In genomic region chr12:111368684-111369495, GRCh38 we compare ENCODE assay signal across 8 cellular contexts. TPM values are rescaled to one million over a fixed set of nuclear protein-coding genes. Genes with fewer than 3 reads are reported as not detected.
A peak's percentile ranks its signal among the peaks of the same experiment; 100 is the strongest.
DNase-seq lines count a peak whose midpoint lies in the region; ATAC-seq and TF ChIP-seq lines count a peak whose summit lies in the region.

PHETA1 (minus strand) TSS chr12:111369095; CDS start chr12:111363427, 5,668 bp downstream.

- TF ChIP-seq CTCF in RWPE2 (IDR thresholded peaks at IDR 0.05; ENCODE audit: poor library complexity, severe bottlenecking) (no peak), foreskin keratinocyte (conservative IDR thresholded peaks at IDR 0.05) (peak; percentile 5), neural crest cell (conservative IDR thresholded peaks at IDR 0.05) (no peak)

- peak within 1 kb of the TSS; percentile 72 for H3K9ac ChIP-seq in GM23248

- peak within 1 kb of the TSS; percentile 93 for H3K4me3 Mint-ChIP-seq in neural crest cell
- peak within 1 kb of the TSS; percentile 77 for H3K4me3 Mint-ChIP-seq in stimulated activated naive CD8-positive, alpha-beta T cell treated with anti-CD3 and anti-CD28 coated beads, Interleukin-15, Interleukin-2, amounts not matched to agents 100 ng/mL and 50 ng/mL, for 24 hours

- 0 to 2% methylated on average over 43 to 54 of the region's 77 CpGs for WGBS in GM23248 (ENCODE audit: low coverage in 1 of 2, low lambda C conversion rate in 2 of 2, missing lambda C conversion rate in 2 of 2), 2 experiments

- DNase-seq in DMS79 treated with DMSO at 0.1 percent for 48 hours (lab: John Stamatoyannopoulos, UW) (peak; percentile 62), GM23248 (peak; percentile 93), Kasumi-1 (lab: John Stamatoyannopoulos, UW) (peak; percentile 81 to 88), RWPE2 (ENCODE audit: low spot score) (peak; percentile 93), activated gamma-delta T cell treated with Interleukin-2 at 50 U/mL for 16 hours (peak; percentile 68), foreskin keratinocyte (peak; percentile 25 to 53), neural crest cell (ENCODE audit: low read depth, low spot score) (peak; percentile 93)

- H3K4me1 ChIP-seq in GM23248 (ENCODE audit: insufficient read depth), result peaks cover 9% of the 10 kb centered on the region
- peaks cover 8% of the 10 kb centered on the region for H3K4me1 ChIP-seq in RWPE2 (ENCODE audit: insufficient read depth, poor library complexity, severe bottlenecking)
- H3K4me1 ChIP-seq in foreskin keratinocyte, result peaks cover 5% of the 10 kb centered on the region

- no peaks in the 10 kb centered on the region for H3K79me2 ChIP-seq in GM23248 (ENCODE audit: insufficient read depth)

- H3K4me1 Mint-ChIP-seq in neural crest cell, result peaks cover 20% of the 10 kb centered on the region
- H3K4me1 Mint-ChIP-seq in stimulated activated naive CD8-positive, alpha-beta T cell treated with anti-CD3 and anti-CD28 coated beads, Interleukin-15, Interleukin-2, amounts not matched to agents 100 ng/mL and 50 ng/mL, for 24 hours (ENCODE audit: low read depth), result peaks cover 15% of the 10 kb centered on the region

- no peaks in the 10 kb centered on the region for H3K9me3 Mint-ChIP-seq in neural crest cell
- no peaks in the 10 kb centered on the region for H3K9me3 Mint-ChIP-seq in stimulated activated naive CD8-positive, alpha-beta T cell treated with anti-CD3 and anti-CD28 coated beads, Interleukin-15, Interleukin-2, amounts not matched to agents 100 ng/mL and 50 ng/mL, for 24 hours

- H3K4me2 ChIP-seq in GM23248 (ENCODE audit: unreplicated experiment), result peak within 1 kb of the TSS; percentile 97

- H3K9me3 ChIP-seq in GM23248 (ENCODE audit: low read depth), result no peaks in the 10 kb centered on the region
- H3K9me3 ChIP-seq in RWPE2 (ENCODE audit: severe bottlenecking), result no peaks in the 10 kb centered on the region

- no peaks in the 10 kb centered on the region for H4K20me1 ChIP-seq in GM23248 (ENCODE audit: insufficient read depth)

- H3K27ac Mint-ChIP-seq in neural crest cell (ENCODE audit: unreplicated experiment), result peak within 1 kb of the TSS; percentile 50
- no peak within 1 kb of the TSS for H3K27ac Mint-ChIP-seq in stimulated activated naive CD8-positive, alpha-beta T cell treated with anti-CD3 and anti-CD28 coated beads, Interleukin-15, Interleukin-2, amounts not matched to agents 100 ng/mL and 50 ng/mL, for 24 hours

- no peak within 1 kb of the TSS for H3K27ac ChIP-seq in GM23248
- H3K27ac ChIP-seq in RWPE2 (ENCODE audit: poor library complexity, severe bottlenecking), result no peak within 1 kb of the TSS
- peak within 1 kb of the TSS; percentile 14 for H3K27ac ChIP-seq in foreskin keratinocyte

- H3F3A ChIP-seq in GM23248 (ENCODE audit: insufficient read depth), result no peaks in the 10 kb centered on the region

- peaks cover 8% of the 10 kb centered on the region for H3K36me3 Mint-ChIP-seq in neural crest cell (ENCODE audit: low read depth)
- H3K36me3 Mint-ChIP-seq in stimulated activated naive CD8-positive, alpha-beta T cell treated with anti-CD3 and anti-CD28 coated beads, Interleukin-15, Interleukin-2, amounts not matched to agents 100 ng/mL and 50 ng/mL, for 24 hours (ENCODE audit: low read depth), result no peaks in the 10 kb centered on the region

- H3K27me3 ChIP-seq in GM23248 (replicated peaks; ENCODE audit: insufficient read depth) (no peaks in the 10 kb centered on the region), RWPE2 (ENCODE audit: insufficient read depth, poor library complexity, severe bottlenecking) (no peaks in the 10 kb centered on the region), foreskin keratinocyte (no peaks in the 10 kb centered on the region)

- no peaks in the 10 kb centered on the region for H3K9me2 ChIP-seq in GM23248 (ENCODE audit: insufficient read depth)

- H2AFZ ChIP-seq in GM23248, result peak within 1 kb of the TSS; percentile 97

- peak; percentile 94 for ATAC-seq in RWPE2 (ENCODE audit: low read depth)
- peak; percentile 88 for ATAC-seq in foreskin keratinocyte

- no peaks in the 10 kb centered on the region for H3K27me3 Mint-ChIP-seq in neural crest cell (ENCODE audit: low read depth)
- no peaks in the 10 kb centered on the region for H3K27me3 Mint-ChIP-seq in stimulated activated naive CD8-positive, alpha-beta T cell treated with anti-CD3 and anti-CD28 coated beads, Interleukin-15, Interleukin-2, amounts not matched to agents 100 ng/mL and 50 ng/mL, for 24 hours

- in situ Hi-C loops in GM23248 (cut with MboI), result no loop called here

- no peaks in the 10 kb centered on the region for H3K36me3 ChIP-seq in GM23248 (ENCODE audit: low read depth)
- no peaks in the 10 kb centered on the region for H3K36me3 ChIP-seq in RWPE2 (ENCODE audit: low read depth)

- H3K4me3 ChIP-seq in GM23248 (peak within 1 kb of the TSS; percentile 85), RWPE2 (ENCODE audit: severe bottlenecking) (peak within 1 kb of the TSS; percentile 92)

RNA-seq across cellular contexts. Expression of gene PHETA1, which starts in this region (rescaled TPM):
- total RNA-seq in GM23248 (2014; rRNA removed; shearing (Covaris generic)), result 4.8 and 12.9 TPM in 2 replicates
- 6.6 and 7.9 TPM in 2 replicates for polyA plus RNA-seq in GM23248 (2016; fragmentation: Nextera tagmentation; extraction: Ambion mirVana)
- 5.1 and 5.4 TPM in 2 replicates for total RNA-seq in foreskin keratinocyte
- 5.5 and 6.1 TPM in 2 replicates for polyA plus RNA-seq in foreskin keratinocyte
- total RNA-seq in neural crest cell, result 34.2 and 34.8 TPM in 2 replicates

Comparison
In these comparisons a context has a peak if more than half of its experiments do, and no peak if none do; other contexts are left out.
1. DNase-seq: peak in every context shown above with its lines; median percentile 93 in GM23248; 93 in RWPE2; 93 in neural crest cell; 84 in Kasumi-1; 68 in activated gamma-delta T cell treated with Interleukin-2 at 50 U/mL for 16 hours; 62 in DMS79 treated with DMSO at 0.1 percent for 48 hours; 39 in foreskin keratinocyte.